Comparison of ENCODE assay signal across 29 cellular contexts in genomic region chr1:193631306-193631705, GRCh38.
"Had no signal": no experiment of that assay in that cellular context is flagged by ENCODE, and none has a peak within 500 bp of the region (broad histone marks: within the 10 kb centered on the region; RNA-seq: fewer than 3 reads in every experiment).

No MANE protein-coding gene starts in this region.

- H3K27ac Mint-ChIP-seq: activated CD4-positive, alpha-beta T cell treated with anti-CD3 and anti-CD28 coated beads, Interleukin-2, amount 10 ng/mL, durations not matched to agents 7 days and 5 days; activated naive CD8-positive, alpha-beta T cell treated with anti-CD3 and anti-CD28 coated beads for 36 hours had no signal

- H3K27me3 ChIP-seq: ascending aorta, cardiac muscle cell, MG63, SJCRH30 had no signal

- H3K36me3 ChIP-seq: ascending aorta, cardiac muscle cell, MG63, SJCRH30 had no signal

- H3K4me3 ChIP-seq: ascending aorta, cardiac muscle cell, MG63, SJCRH30, SK-N-MC had no signal

- H3K4me1 ChIP-seq: ascending aorta, SJCRH30 had no signal

- DNase-seq: activated CD4-positive, alpha-beta T cell treated with anti-CD3 and anti-CD28 coated beads, Interleukin-2, amount 10 ng/mL, durations not matched to agents 7 days and 5 days; activated CD4-positive, alpha-beta T cell treated with anti-CD3 and anti-CD28 coated beads, Interleukin-2, amount 50 U/mL, for 48 hours; activated CD8-positive, alpha-beta memory T cell treated with anti-CD3 and anti-CD28 coated beads, Interleukin-2, amount 50 U/mL, for 4 hours; activated effector memory CD4-positive, alpha-beta T cell treated with anti-CD3 and anti-CD28 coated beads, Interleukin-2, amount 50 U/mL, for 16 hours; activated naive CD4-positive, alpha-beta T cell; activated naive CD4-positive, alpha-beta T cell treated with anti-CD3 and anti-CD28 coated beads, Interleukin-2, amount 50 U/mL, for 16 hours; activated naive CD8-positive, alpha-beta T cell treated with anti-CD3 and anti-CD28 coated beads for 36 hours; activated T-cell treated with anti-CD3 and anti-CD28 coated beads for 4 hours; activated T-cell treated with anti-CD3 and anti-CD28 coated beads, Interleukin-2, amount 50 U/mL, for 48 hours; amygdala; Kasumi-1; KG1; MG63; NCI-H1048; NCI-H1105 treated with DMSO at 0.1 percent for 48 hours; NCI-H1436; NCI-H1694; NCI-H2081 treated with DMSO at 0.1 percent for 48 hours; NCI-H345; NCI-H524 treated with DMSO at 0.1 percent for 48 hours; NK-92 treated with Interleukin-12 subunit alpha and Interleukin-12 subunit beta, amount 100 ng/mL, for 24 hours; Right ventricle myocardium superior; SJCRH30; SW 1271; T-helper 1 cell; T1000 had no signal

- H3K4me3 Mint-ChIP-seq: activated CD4-positive, alpha-beta T cell treated with anti-CD3 and anti-CD28 coated beads, Interleukin-2, amount 10 ng/mL, durations not matched to agents 7 days and 5 days; activated naive CD8-positive, alpha-beta T cell treated with anti-CD3 and anti-CD28 coated beads for 36 hours had no signal

- H3K9me3 Mint-ChIP-seq: activated naive CD8-positive, alpha-beta T cell treated with anti-CD3 and anti-CD28 coated beads for 36 hours had no signal

- H3K27me3 Mint-ChIP-seq: activated naive CD8-positive, alpha-beta T cell treated with anti-CD3 and anti-CD28 coated beads for 36 hours had no signal

- H3K27ac ChIP-seq: ascending aorta, cardiac muscle cell, SJCRH30, SK-N-MC had no signal
